Comparison of ENCODE assay signal across 17 cellular contexts in the genomic region with DNA sequence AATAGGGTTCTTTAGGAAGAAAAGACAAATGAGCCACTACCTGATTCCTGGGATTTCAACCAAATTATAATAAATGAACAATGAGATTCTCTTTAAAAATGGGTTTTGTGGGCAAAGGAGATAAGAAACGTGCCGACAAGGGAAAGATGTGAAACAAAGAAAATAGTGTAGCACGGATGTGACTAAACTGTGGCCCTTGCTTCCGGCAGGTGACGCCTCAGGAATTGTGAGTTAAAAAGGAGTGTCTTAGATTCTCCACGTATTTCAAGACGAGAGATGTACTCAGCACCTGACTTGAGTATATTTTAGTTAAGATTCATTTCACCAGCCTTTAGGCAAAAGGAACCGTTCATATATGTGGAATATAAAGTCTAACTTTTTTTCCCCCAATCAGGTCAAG.
"Had no signal": no experiment of that assay in that cellular context is flagged by ENCODE, and none has a peak within 500 bp of the region (broad histone marks: within the 10 kb centered on the region; RNA-seq: fewer than 3 reads in every experiment).

No MANE protein-coding gene starts in this region.

- H3K9me3 ChIP-seq: esophagus muscularis mucosa, gastrocnemius medialis, mucosa of descending colon, neutrophil, testis, transverse colon had no signal

- H3K4me3 Mint-ChIP-seq: naive thymus-derived CD8-positive, alpha-beta T cell; stimulated activated naive B cell treated with anti-CD40 and anti-IgM and Interleukin-4, amounts not matched to agents 10 μg/mL and 1 μg/mL and 100 μg/mL, for 72 hours; stimulated activated naive CD8-positive, alpha-beta T cell treated with anti-CD3 and anti-CD28 coated beads, Interleukin-15, amount 100 ng/mL, for 72 hours had no signal

- H3K36me3 ChIP-seq: esophagus muscularis mucosa, gastrocnemius medialis, heart right ventricle, neutrophil, transverse colon had no signal

- H3K4me1 ChIP-seq: gastrocnemius medialis, testis, transverse colon had no signal

- H3K27ac Mint-ChIP-seq: stimulated activated naive B cell treated with anti-CD40 and anti-IgM and Interleukin-4, amounts not matched to agents 10 μg/mL and 1 μg/mL and 100 μg/mL, for 72 hours; stimulated activated naive CD8-positive, alpha-beta T cell treated with anti-CD3 and anti-CD28 coated beads, Interleukin-15, amount 100 ng/mL, for 72 hours had no signal

- H3K27me3 ChIP-seq: esophagus muscularis mucosa, gastrocnemius medialis, heart right ventricle, neutrophil, testis, transverse colon had no signal

- H3K9me3 Mint-ChIP-seq: stimulated activated naive CD8-positive, alpha-beta T cell treated with anti-CD3 and anti-CD28 coated beads, Interleukin-15, amount 100 ng/mL, for 72 hours had no signal

- H3K36me3 Mint-ChIP-seq: naive thymus-derived CD8-positive, alpha-beta T cell had no signal

- H3K27ac ChIP-seq: epithelial cell of prostate, gastrocnemius medialis, heart right ventricle, neutrophil, testis, transverse colon had no signal

- DNase-seq: cortex of kidney; effector memory CD4-positive, alpha-beta T cell; gastrocnemius medialis; islet precursor cell; mucosa of descending colon; naive thymus-derived CD8-positive, alpha-beta T cell; stimulated activated CD4-positive, alpha-beta T cell treated with anti-CD3 and anti-CD28 coated beads, Interleukin-2, amount 100 ng/mL, for 24 hours; stimulated activated CD4-positive, alpha-beta T cell treated with anti-CD3 and anti-CD28 coated beads, Interleukin-4, amount 100 ng/mL, for 4 hours; stimulated activated naive B cell treated with anti-CD40 and anti-IgM and Interleukin-4, amounts not matched to agents 10 μg/mL and 1 μg/mL and 100 μg/mL, for 72 hours; stimulated activated naive CD8-positive, alpha-beta T cell treated with anti-CD3 and anti-CD28 coated beads, Interleukin-15, amount 100 ng/mL, for 72 hours; testis had no signal

- H3K4me3 ChIP-seq: esophagus muscularis mucosa, gastrocnemius medialis, heart right ventricle, mucosa of descending colon, testis, transverse colon had no signal

- ATAC-seq: naive thymus-derived CD8-positive, alpha-beta T cell; sciatic nerve; stimulated activated naive B cell treated with anti-CD40 and anti-IgM and Interleukin-4, amounts not matched to agents 10 μg/mL and 1 μg/mL and 100 μg/mL, for 72 hours; stimulated activated naive CD8-positive, alpha-beta T cell treated with anti-CD3 and anti-CD28 coated beads, Interleukin-15, amount 100 ng/mL, for 72 hours had no signal

- H3K4me1 Mint-ChIP-seq: naive thymus-derived CD8-positive, alpha-beta T cell; stimulated activated naive B cell treated with anti-CD40 and anti-IgM and Interleukin-4, amounts not matched to agents 10 μg/mL and 1 μg/mL and 100 μg/mL, for 72 hours; stimulated activated naive CD8-positive, alpha-beta T cell treated with anti-CD3 and anti-CD28 coated beads, Interleukin-15, amount 100 ng/mL, for 72 hours had no signal
